11 cellular contexts compared by ENCODE assay signal in the genomic region with DNA sequence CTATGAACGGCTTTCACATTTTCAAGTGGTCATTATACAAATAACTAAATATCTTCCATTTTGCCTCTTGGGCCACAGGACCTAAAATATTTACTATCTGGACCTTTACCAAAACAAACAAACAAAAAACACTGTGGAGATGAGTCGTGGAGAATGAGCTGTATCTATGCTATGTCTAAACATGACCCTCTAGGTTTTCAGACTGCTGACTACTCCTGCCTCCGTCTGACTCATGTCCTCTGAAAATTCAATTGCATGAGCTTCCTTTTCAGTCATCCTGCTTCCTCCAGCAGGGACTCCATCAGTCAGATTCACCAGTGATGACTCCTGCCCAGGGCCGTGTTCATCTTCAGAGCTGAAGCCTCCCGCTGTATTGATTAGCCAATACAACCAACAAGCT.
DNase-seq lines count a peak whose midpoint lies in the region; ATAC-seq, FAIRE-seq and TF ChIP-seq lines count a peak whose summit lies in the region.
"Had no signal": no experiment of that assay in that cellular context is flagged by ENCODE, and none has a peak within 500 bp of the region (broad histone marks: within the 10 kb centered on the region; RNA-seq: fewer than 3 reads in every experiment).

No MANE protein-coding gene starts in this region.

- no peaks in the 10 kb centered on the region for H3K4me1 ChIP-seq in tibial artery
- H3K4me1 ChIP-seq: pancreas had no signal

- H3K9me3 Mint-ChIP-seq in activated naive CD4-positive, alpha-beta T cell treated with anti-CD3 and anti-CD28 coated beads, Interleukin-2, amount 10 ng/mL, durations not matched to agents 7 days and 5 days: no peaks in the 10 kb centered on the region

- TF ChIP-seq CTCF in tibial artery (IDR thresholded peaks at IDR 0.05): no peak

- peaks cover 4% of the 10 kb centered on the region for H3K27me3 Mint-ChIP-seq in activated naive CD4-positive, alpha-beta T cell treated with anti-CD3 and anti-CD28 coated beads, Interleukin-2, amount 10 ng/mL, durations not matched to agents 7 days and 5 days
- H3K27me3 Mint-ChIP-seq: stimulated activated naive CD8-positive, alpha-beta T cell treated with anti-CD3 and anti-CD28 coated beads, Interleukin-15, amount 100 ng/mL, for 72 hours had no signal

- intact Hi-C loops in tibial artery (cut with DNase I; ENCODE audit: low total_unique reads): no loop called here

- DNase-seq in AG20443 (ENCODE audit: low spot score) (peak; percentile 88), HTR-8/SVneo (ENCODE audit: insufficient read length, low spot score) (peak; percentile 86), amniotic epithelial cell (ENCODE audit: low read depth) (peak; percentile 90), left kidney (ENCODE audit: low read depth, low spot score) (peak; percentile 11), tibial artery (no peak), pons (ENCODE audit: low spot score) (no peak)
- DNase-seq in activated naive CD4-positive, alpha-beta T cell treated with anti-CD3 and anti-CD28 coated beads, Interleukin-2, amount 10 ng/mL, durations not matched to agents 7 days and 5 days: no peak
- DNase-seq: NCI-H2081 treated with DMSO at 0.1 percent for 48 hours; pancreas; stimulated activated naive CD8-positive, alpha-beta T cell treated with anti-CD3 and anti-CD28 coated beads, Interleukin-15, amount 100 ng/mL, for 72 hours had no signal

- H3K36me3 Mint-ChIP-seq in activated naive CD4-positive, alpha-beta T cell treated with anti-CD3 and anti-CD28 coated beads, Interleukin-2, amount 10 ng/mL, durations not matched to agents 7 days and 5 days: no peaks in the 10 kb centered on the region

- H3K9me3 ChIP-seq in tibial artery: no peaks in the 10 kb centered on the region
- H3K9me3 ChIP-seq: pancreas had no signal

- H3K27ac Mint-ChIP-seq in activated naive CD4-positive, alpha-beta T cell treated with anti-CD3 and anti-CD28 coated beads, Interleukin-2, amount 10 ng/mL, durations not matched to agents 7 days and 5 days: no peak overlapping the region
- H3K27ac Mint-ChIP-seq: stimulated activated naive CD8-positive, alpha-beta T cell treated with anti-CD3 and anti-CD28 coated beads, Interleukin-15, amount 100 ng/mL, for 72 hours had no signal

- no peak overlapping the region for H3K4me3 ChIP-seq in tibial artery
- H3K4me3 ChIP-seq: pancreas had no signal

- CTCF ChIA-PET in activated naive CD4-positive, alpha-beta T cell treated with anti-CD3 and anti-CD28 coated beads, Interleukin-2, amount 10 ng/mL, durations not matched to agents 7 days and 5 days (lab: Charles Lee): no interaction called here

- H3K4me1 Mint-ChIP-seq in activated naive CD4-positive, alpha-beta T cell treated with anti-CD3 and anti-CD28 coated beads, Interleukin-2, amount 10 ng/mL, durations not matched to agents 7 days and 5 days: no peaks in the 10 kb centered on the region

- no peak overlapping the region for H3K4me3 Mint-ChIP-seq in activated naive CD4-positive, alpha-beta T cell treated with anti-CD3 and anti-CD28 coated beads, Interleukin-2, amount 10 ng/mL, durations not matched to agents 7 days and 5 days
- H3K4me3 Mint-ChIP-seq: stimulated activated naive CD8-positive, alpha-beta T cell treated with anti-CD3 and anti-CD28 coated beads, Interleukin-15, amount 100 ng/mL, for 72 hours had no signal

- no peaks in the 10 kb centered on the region for H3K36me3 ChIP-seq in tibial artery
- H3K36me3 ChIP-seq: pancreas had no signal

- H3K27ac ChIP-seq in tibial artery: no peak overlapping the region
- H3K27ac ChIP-seq: pancreas had no signal

- no peak for ATAC-seq in HG03571 (IDR thresholded peaks at IDR 0.05; ENCODE audit: unreplicated experiment)
- ATAC-seq: stimulated activated naive CD8-positive, alpha-beta T cell treated with anti-CD3 and anti-CD28 coated beads, Interleukin-15, amount 100 ng/mL, for 72 hours had no signal

- peak; percentile 80 for FAIRE-seq in HTR-8/SVneo (lab: Jason Lieb, UNC)
- FAIRE-seq: pancreas had no signal

- no peaks in the 10 kb centered on the region for H3K27me3 ChIP-seq in tibial artery
- H3K27me3 ChIP-seq: pancreas had no signal

Comparison
In these comparisons a context has a peak if more than half of its experiments do, and no peak if none do; other contexts are left out.
1. DNase-seq: peak in AG20443 (single experiment), HTR-8/SVneo (single experiment), amniotic epithelial cell (single experiment) and left kidney (single experiment); none in activated naive CD4-positive, alpha-beta T cell treated with anti-CD3 and anti-CD28 coated beads, Interleukin-2, amount 10 ng/mL, durations not matched to agents 7 days and 5 days (single experiment), tibial artery (0 of 2) and pons (single experiment).